In genomic region chr3:123440181-123440580, GRCh38 we compare ENCODE assay signal across 25 cellular contexts. TPM values are rescaled to one million over a fixed set of nuclear protein-coding genes. Genes with fewer than 3 reads are reported as not detected.
DNase-seq lines count a peak whose midpoint lies in the region; ATAC-seq and TF ChIP-seq lines count a peak whose summit lies in the region.
"Had no signal": no experiment of that assay in that cellular context is flagged by ENCODE, and none has a peak within 500 bp of the region (broad histone marks: within the 10 kb centered on the region; RNA-seq: fewer than 3 reads in every experiment).

No MANE protein-coding gene starts in this region.

- H3K4me1 ChIP-seq in right atrium auricular region = peaks cover 0 to 51% of the 10 kb centered on the region in 2 donors
- H3K4me1 ChIP-seq in gastroesophageal sphincter = peaks cover 0 to 95% (median 5%) of the 10 kb centered on the region in 3 donors
- no peaks in the 10 kb centered on the region for H3K4me1 ChIP-seq in mucosa of descending colon (ENCODE audit: low read depth)
- H3K4me1 ChIP-seq: spleen had no signal

- H3K27me3 ChIP-seq in right atrium auricular region = no peaks in the 10 kb centered on the region
- H3K27me3 ChIP-seq in gastroesophageal sphincter = no peaks in the 10 kb centered on the region

- no peak for TF ChIP-seq POLR2A in gastroesophageal sphincter (IDR thresholded peaks at IDR 0.05)

- no peak for ATAC-seq in left cardiac atrium
- ATAC-seq in gastroesophageal sphincter = no peak
- no peak for ATAC-seq in mucosa of descending colon
- ATAC-seq: activated naive CD4-positive, alpha-beta T cell treated with anti-CD3 and anti-CD28 coated beads, Interleukin-2, amount 50 U/mL, for 72 hours; activated T-helper 17 cell treated with anti-CD3 and anti-CD28 coated beads, Interleukin-2, amount 50 U/mL, for 72 hours; left lobe of liver; naive thymus-derived CD8-positive, alpha-beta T cell had no signal

- no peaks in the 10 kb centered on the region for H3K9me3 ChIP-seq in right atrium auricular region
- H3K9me3 ChIP-seq in gastroesophageal sphincter = no peaks in the 10 kb centered on the region
- no peaks in the 10 kb centered on the region for H3K9me3 ChIP-seq in mucosa of descending colon
- H3K9me3 ChIP-seq: MG63, spleen had no signal

- TF ChIP-seq CTCF in right atrium auricular region (IDR thresholded peaks at IDR 0.05) = no peak
- TF ChIP-seq CTCF in gastroesophageal sphincter (IDR thresholded peaks at IDR 0.05) = no peak
- TF ChIP-seq CTCF in mucosa of descending colon (IDR thresholded peaks at IDR 0.05) = no peak

- no peak for TF ChIP-seq EP300 in gastroesophageal sphincter (IDR thresholded peaks at IDR 0.05)

- no peak overlapping the region for H3K4me3 ChIP-seq in right atrium auricular region
- no peak overlapping the region for H3K4me3 ChIP-seq in gastroesophageal sphincter
- H3K4me3 ChIP-seq in mucosa of descending colon = no peak overlapping the region
- H3K4me3 ChIP-seq: GM23248, MG63, spleen had no signal

- intact Hi-C loops in left cardiac atrium (cut with DNase I) (loop anchor here in 1 of 2 donors (10.0 kb wide), 1 partner anchor 115 kb away; no protein-coding TSS in a partner anchor), mucosa of descending colon (cut with DNase I, micrococcal nuclease) (no loop called here)

- H3K27ac ChIP-seq in right atrium auricular region (peak overlapping the region; percentile 71 to 97), gastroesophageal sphincter (peak overlapping the region; percentile 15 to 98 (median 96))
- H3K27ac ChIP-seq: GM23248, spleen had no signal

- DNase-seq in right atrium auricular region (ENCODE audit: low spot score) = no peak
- DNase-seq in left cardiac atrium = no peak
- peak; percentile 98 for DNase-seq in pons (ENCODE audit: low spot score)
- no peak for DNase-seq in DMS 273 treated with DMSO at 0.1 percent for 48 hours (lab: John Stamatoyannopoulos, UW)
- DNase-seq in stimulated activated naive CD4-positive, alpha-beta T cell (lab: John Stamatoyannopoulos, UW) = no peak
- no peak for DNase-seq in mucosa of descending colon
- no peak for DNase-seq in activated effector memory CD4-positive, alpha-beta T cell treated with anti-CD3 and anti-CD28 coated beads, Interleukin-2, amount 50 U/mL, for 16 hours
- DNase-seq: activated CD4-positive, alpha-beta memory T cell treated with anti-CD3 and anti-CD28 coated beads, Interleukin-2, amount 10 ng/mL, durations not matched to agents 7 days and 5 days; activated CD4-positive, CD25-positive, alpha-beta regulatory T cell treated with anti-CD3 and anti-CD28 coated beads, Interleukin-2, amount 50 U/mL, for 72 hours; activated CD8-positive, alpha-beta memory T cell treated with anti-CD3 and anti-CD28 coated beads, Interleukin-2, amount 50 U/mL, for 48 hours; CD4-positive, alpha-beta memory T cell; GM23248; KG1; MG63; naive thymus-derived CD8-positive, alpha-beta T cell; NCI-H1417 treated with DMSO at 0.1 percent for 48 hours; NCI-H2081; NCI-H226 had no signal

- no peaks in the 10 kb centered on the region for H3K36me3 ChIP-seq in right atrium auricular region
- H3K36me3 ChIP-seq in gastroesophageal sphincter = no peaks in the 10 kb centered on the region
- H3K36me3 ChIP-seq in mucosa of descending colon (ENCODE audit: low read depth) = no peaks in the 10 kb centered on the region
- H3K36me3 ChIP-seq: MG63, spleen had no signal

- WGBS in gastroesophageal sphincter (ENCODE audit: low coverage in 1 of 2), 2 donors = 20% methylated on average over 1 of the region's 1 CpG; no CpG with 5 or more reads in 1 of the 2 donors

RNA-seq across cellular contexts. Expression of gene ADCY5, which starts 8.7 kb away (rescaled TPM):
- 100 to 1,000 TPM; 105 to 163 TPM for total RNA-seq in right atrium auricular region
- total RNA-seq in left cardiac atrium = 100 to 1,000 TPM; 104 to 134 TPM
- total RNA-seq in gastroesophageal sphincter = 100 to 1,000 TPM; 119 to 251 (median 185) TPM
- total RNA-seq in mucosa of descending colon = 10 to 100 TPM in 2 of 3 donors, 1 to 10 TPM in 1; 7.8 to 72.6 (median 12.6) TPM
- total RNA-seq: activated CD4-positive, alpha-beta memory T cell treated with anti-CD3 and anti-CD28 coated beads, Interleukin-2, amount 10 ng/mL, durations not matched to agents 7 days and 5 days; activated naive CD4-positive, alpha-beta T cell treated with anti-CD3 and anti-CD28 coated beads, Interleukin-2, amount 50 U/mL, for 72 hours; activated T-helper 17 cell treated with anti-CD3 and anti-CD28 coated beads, Interleukin-2, amount 50 U/mL, for 72 hours; CD4-positive, alpha-beta memory T cell; endothelial cell of umbilical vein; naive thymus-derived CD8-positive, alpha-beta T cell; RPMI7951 had no signal
